Comparison of ENCODE assay signal across 27 cellular contexts in genomic region chr6:105041880-105042279, GRCh38.
A peak's percentile ranks its signal among the peaks of the same experiment; 100 is the strongest.
DNase-seq lines count a peak whose midpoint lies in the region; ATAC-seq and TF ChIP-seq lines count a peak whose summit lies in the region.
"Had no signal": no experiment of that assay in that cellular context is flagged by ENCODE, and none has a peak within 500 bp of the region (broad histone marks: within the 10 kb centered on the region; RNA-seq: fewer than 3 reads in every experiment).

No MANE protein-coding gene starts in this region.

- H3K4me1 Mint-ChIP-seq in glutamatergic neuron (ENCODE audit: low read depth, unreplicated experiment) (peaks cover 25% of the 10 kb centered on the region), progenitor cell of endocrine pancreas (ENCODE audit: low read depth) (peaks cover 11% of the 10 kb centered on the region)
- H3K4me1 Mint-ChIP-seq: CD8-positive, alpha-beta memory T cell; central memory CD8-positive, alpha-beta T cell had no signal

- TF ChIP-seq CTCF in glutamatergic neuron (IDR thresholded peaks at IDR 0.05; ENCODE audit: partially characterized antibody, unreplicated experiment), result no peak
- no peak for TF ChIP-seq CTCF in progenitor cell of endocrine pancreas (IDR thresholded peaks at IDR 0.05; ENCODE audit: unreplicated experiment)

- H3K4me1 ChIP-seq in GM23248 (ENCODE audit: insufficient read depth), result 0 out of 2 replicates have a peak, but pooled peaks cover 5% of the 10 kb centered on the region
- H3K4me1 ChIP-seq: BE2C, foreskin keratinocyte, heart right ventricle, right lobe of liver, transverse colon had no signal

- H3K27me3 Mint-ChIP-seq in glutamatergic neuron (ENCODE audit: unreplicated experiment), result peaks cover 7% of the 10 kb centered on the region
- no peaks in the 10 kb centered on the region for H3K27me3 Mint-ChIP-seq in progenitor cell of endocrine pancreas

- H3K9ac ChIP-seq in GM23248, result no peak overlapping the region

- no peak overlapping the region for H3K4me2 ChIP-seq in GM23248 (ENCODE audit: unreplicated experiment)

- WGBS in GM23248 (ENCODE audit: low coverage in 1 of 2, low lambda C conversion rate in 2 of 2, missing lambda C conversion rate in 2 of 2), 2 experiments, result 44 to 52% methylated on average over 2 of the region's 2 CpGs

- H3K79me2 ChIP-seq in GM23248 (ENCODE audit: insufficient read depth), result no peaks in the 10 kb centered on the region

- ATAC-seq in SK-N-SH treated with all-trans-retinoic acid at 6 μM for 48 hours (peak; percentile 64), HG02973 (IDR thresholded peaks at IDR 0.05; ENCODE audit: unreplicated experiment) (no peak), HG03025 (IDR thresholded peaks at IDR 0.05; ENCODE audit: low FRiP score, unreplicated experiment) (no peak)
- ATAC-seq: activated T-cell treated with anti-CD3 and anti-CD28 coated beads, Interleukin-2, amount 50 U/mL, for 72 hours; effector memory CD8-positive, alpha-beta T cell; foreskin keratinocyte; heart right ventricle; mucosa of descending colon; right lobe of liver had no signal

- no peaks in the 10 kb centered on the region for H3K27me3 ChIP-seq in GM23248 (replicated peaks; ENCODE audit: insufficient read depth)
- H3K27me3 ChIP-seq: BE2C, right lobe of liver, SJCRH30, transverse colon had no signal

- peak overlapping the region; percentile 73 for H2AFZ ChIP-seq in GM23248

- H3F3A ChIP-seq in GM23248 (ENCODE audit: insufficient read depth), result peaks cover 5% of the 10 kb centered on the region

- H3K9me2 ChIP-seq in GM23248 (ENCODE audit: insufficient read depth), result no peaks in the 10 kb centered on the region

- in situ Hi-C loops in GM23248 (cut with MboI), result no loop called here

- no peak for DNase-seq in GM23248
- no peak for DNase-seq in glutamatergic neuron
- no peak for DNase-seq in progenitor cell of endocrine pancreas (ENCODE audit: low spot score, unreplicated experiment)
- no peak for DNase-seq in activated CD4-positive, alpha-beta T cell treated with anti-CD3 and anti-CD28 coated beads for 4 hours
- DNase-seq in NCI-H1092 treated with DMSO at 0.1 percent for 48 hours (lab: John Stamatoyannopoulos, UW), result no peak
- DNase-seq: activated CD4-positive, alpha-beta memory T cell treated with anti-CD3 and anti-CD28 coated beads for 36 hours; activated CD4-positive, CD25-positive, alpha-beta regulatory T cell; activated T-cell treated with anti-CD3 and anti-CD28 coated beads, Interleukin-2, amount 50 U/mL, for 72 hours; BE2C; CD8-positive, alpha-beta memory T cell; effector memory CD8-positive, alpha-beta T cell; foreskin keratinocyte; H7; heart right ventricle; kidney glomerular epithelial cell; mucosa of descending colon; posterior cingulate gyrus; right lobe of liver; SJCRH30; stimulated activated CD4-positive, alpha-beta T cell treated with anti-CD3 and anti-CD28 coated beads, Interleukin-4, amount 100 ng/mL, for 1 hour; T-helper 1 cell; transverse colon had no signal

- H4K20me1 ChIP-seq in GM23248 (ENCODE audit: insufficient read depth), result no peaks in the 10 kb centered on the region

- no peak overlapping the region for H3K4me3 Mint-ChIP-seq in glutamatergic neuron (ENCODE audit: unreplicated experiment)
- no peak overlapping the region for H3K4me3 Mint-ChIP-seq in progenitor cell of endocrine pancreas (ENCODE audit: low read depth)
- H3K4me3 Mint-ChIP-seq: activated CD4-positive, alpha-beta memory T cell treated with anti-CD3 and anti-CD28 coated beads for 36 hours; activated T-cell treated with anti-CD3 and anti-CD28 coated beads, Interleukin-2, amount 50 U/mL, for 72 hours; CD8-positive, alpha-beta memory T cell; central memory CD8-positive, alpha-beta T cell; effector memory CD8-positive, alpha-beta T cell; nephron had no signal

- H3K36me3 Mint-ChIP-seq in glutamatergic neuron (ENCODE audit: unreplicated experiment) (no peaks in the 10 kb centered on the region), progenitor cell of endocrine pancreas (ENCODE audit: insufficient read depth) (peaks cover 10% of the 10 kb centered on the region)
- H3K36me3 Mint-ChIP-seq: activated CD4-positive, alpha-beta memory T cell treated with anti-CD3 and anti-CD28 coated beads for 36 hours; CD8-positive, alpha-beta memory T cell had no signal

- H3K27ac ChIP-seq in GM23248, result no peak overlapping the region
- H3K27ac ChIP-seq: foreskin keratinocyte, heart right ventricle, right lobe of liver, SJCRH30, transverse colon had no signal

- H3K27ac Mint-ChIP-seq in glutamatergic neuron (ENCODE audit: unreplicated experiment) (peak overlapping the region; percentile 12), progenitor cell of endocrine pancreas (peak overlapping the region; percentile 39)
- H3K27ac Mint-ChIP-seq: activated CD4-positive, alpha-beta memory T cell treated with anti-CD3 and anti-CD28 coated beads for 36 hours; activated T-cell treated with anti-CD3 and anti-CD28 coated beads, Interleukin-2, amount 50 U/mL, for 72 hours; effector memory CD8-positive, alpha-beta T cell had no signal

- no peaks in the 10 kb centered on the region for H3K36me3 ChIP-seq in GM23248 (ENCODE audit: low read depth)
- H3K36me3 ChIP-seq: heart right ventricle, right lobe of liver, SJCRH30, transverse colon had no signal

- H3K9me3 ChIP-seq in GM23248 (ENCODE audit: low read depth), result no peaks in the 10 kb centered on the region
- H3K9me3 ChIP-seq: BE2C, heart right ventricle, mucosa of descending colon, right lobe of liver, SJCRH30, transverse colon had no signal

- no peak overlapping the region for H3K4me3 ChIP-seq in GM23248
- H3K4me3 ChIP-seq: heart right ventricle, mucosa of descending colon, right lobe of liver, SJCRH30, transverse colon had no signal

- H3K9me3 Mint-ChIP-seq in glutamatergic neuron (ENCODE audit: unreplicated experiment) (peaks cover 9% of the 10 kb centered on the region), progenitor cell of endocrine pancreas (ENCODE audit: low read depth) (no peaks in the 10 kb centered on the region)
- H3K9me3 Mint-ChIP-seq: activated CD4-positive, alpha-beta memory T cell treated with anti-CD3 and anti-CD28 coated beads for 36 hours; activated T-cell treated with anti-CD3 and anti-CD28 coated beads, Interleukin-2, amount 50 U/mL, for 72 hours; central memory CD8-positive, alpha-beta T cell; effector memory CD8-positive, alpha-beta T cell; nephron had no signal

TF ChIP-seq in SK-N-SH treated with all-trans-retinoic acid at 6 μM for 48 hours, 23 proteins besides CTCF, POLR2A, EP300 and RAD21:
- peak; percentile 76 for TF ChIP-seq ISL1 (CRISPR knock-in tag; IDR thresholded peaks at IDR 0.05)
- no peak for TF ChIP-seq CSRNP3 (CRISPR knock-in tag; IDR thresholded peaks at IDR 0.05)
- no peak for TF ChIP-seq TCF4 (CRISPR knock-in tag; IDR thresholded peaks at IDR 0.05; ENCODE audit: borderline replicate concordance)
- no peak for TF ChIP-seq GLIS3 (CRISPR knock-in tag; IDR thresholded peaks at IDR 0.05)
- TF ChIP-seq PATZ1 (CRISPR knock-in tag; IDR thresholded peaks at IDR 0.05; ENCODE audit: borderline replicate concordance), result peak; percentile 100
